ENCODE assay signal across 1 cellular context in genomic region chr1:156927215-156928042, GRCh38.
TF ChIP-seq lines count a peak whose summit lies in the region.

No MANE protein-coding gene starts in this region.

TF ChIP-seq in K562, 482 proteins besides CTCF, POLR2A, EP300 and RAD21 (continued from another document and continues in another):
- no peak for TF ChIP-seq SMARCA4 (IDR thresholded peaks at IDR 0.05)
- TF ChIP-seq TRIM24 (IDR thresholded peaks at IDR 0.05): no peak
- no peak for TF ChIP-seq MYBL2 (IDR thresholded peaks at IDR 0.05; ENCODE audit: low read depth)
- no peak for TF ChIP-seq MYBL2 (CRISPR knock-in tag; IDR thresholded peaks at IDR 0.05; ENCODE audit: borderline replicate concordance)
- TF ChIP-seq BRD9 (IDR thresholded peaks at IDR 0.05; ENCODE audit: low read depth, partially characterized antibody): no peak
- TF ChIP-seq DDX20 (tag; IDR thresholded peaks at IDR 0.05; ENCODE audit: low read depth): no peak
- TF ChIP-seq RBFOX2 (IDR thresholded peaks at IDR 0.05; ENCODE audit: low read depth, low read length): peak; percentile 50
- TF ChIP-seq CXXC5 (CRISPR knock-in tag; IDR thresholded peaks at IDR 0.05): peak; percentile 43; the same call in 1 of the 2 replicates
- no peak for TF ChIP-seq SNIP1 (IDR thresholded peaks at IDR 0.05; ENCODE audit: low read depth)
- TF ChIP-seq ZC3H4 (CRISPR knock-in tag; IDR thresholded peaks at IDR 0.05; ENCODE audit: borderline replicate concordance): no peak
- TF ChIP-seq POLR2G (IDR thresholded peaks at IDR 0.05; ENCODE audit: low read depth, low read length): peak; percentile 59; the same call in 1 of the 2 replicates
- no peak for TF ChIP-seq MEF2A (IDR thresholded peaks at IDR 0.05; ENCODE audit: control insufficient read depth, low read depth, low read length)
- TF ChIP-seq GATAD2B (IDR thresholded peaks at IDR 0.05; ENCODE audit: borderline replicate concordance): no peak
- TF ChIP-seq ZNF217 (CRISPR knock-in tag; IDR thresholded peaks at IDR 0.05): no peak
- TF ChIP-seq E2F5 (CRISPR knock-in tag; IDR thresholded peaks at IDR 0.05): no peak
- no peak for TF ChIP-seq ZNF324 (CRISPR knock-in tag; IDR thresholded peaks at IDR 0.05)
- no peak for TF ChIP-seq ZNF431 (CRISPR knock-in tag; IDR thresholded peaks at IDR 0.05)
- no peak for TF ChIP-seq MCM5 (IDR thresholded peaks at IDR 0.05; ENCODE audit: low read depth)
- peak; percentile 71; the same call in 1 of the 2 replicates for TF ChIP-seq SP1 (CRISPR knock-in tag; IDR thresholded peaks at IDR 0.05)
- no peak for TF ChIP-seq ZBTB43 (CRISPR knock-in tag; IDR thresholded peaks at IDR 0.05)
- no peak for TF ChIP-seq THAP12 (CRISPR knock-in tag; IDR thresholded peaks at IDR 0.05)
- no peak for TF ChIP-seq USF1 (CRISPR knock-in tag; IDR thresholded peaks at IDR 0.05)
- no peak for TF ChIP-seq FOXO4 (CRISPR knock-in tag; IDR thresholded peaks at IDR 0.05)
- TF ChIP-seq CREB1 (IDR thresholded peaks at IDR 0.05): no peak
- no peak for TF ChIP-seq CREB1 (CRISPR knock-in tag; IDR thresholded peaks at IDR 0.05)
- TF ChIP-seq NONO (IDR thresholded peaks at IDR 0.05; ENCODE audit: low read depth in 2 of 2, low read length in 1 of 2): 0 out of 4 replicates have a peak, but pooled peaks of 1 of the 2 experiments have one; percentile 20
- TF ChIP-seq ASH1L (IDR thresholded peaks at IDR 0.05; ENCODE audit: borderline replicate concordance, low read depth, partially characterized antibody): no peak
- TF ChIP-seq ZFP36 (IDR thresholded peaks at IDR 0.05; ENCODE audit: low read depth, low read length, partially characterized antibody): no peak
- TF ChIP-seq MAFK (IDR thresholded peaks at IDR 0.05; ENCODE audit: low read length): no peak
- TF ChIP-seq MIER1 (IDR thresholded peaks at IDR 0.05; ENCODE audit: low read depth): no peak
- no peak for TF ChIP-seq TRIM28 (IDR thresholded peaks at IDR 0.05)
- no peak for TF ChIP-seq PRDM10 (IDR thresholded peaks at IDR 0.05; ENCODE audit: partially characterized antibody)
- TF ChIP-seq BRCA1 (IDR thresholded peaks at IDR 0.05): no peak
- no peak for TF ChIP-seq BRCA1 (CRISPR knock-in tag; IDR thresholded peaks at IDR 0.05)
- no peak for TF ChIP-seq DIDO1 (tag; IDR thresholded peaks at IDR 0.05; ENCODE audit: low read depth)
- 0 out of 2 replicates have a peak, but pooled peaks have one; percentile 37 for TF ChIP-seq PREB (CRISPR knock-in tag; IDR thresholded peaks at IDR 0.05)
- TF ChIP-seq KAT7 (CRISPR knock-in tag; IDR thresholded peaks at IDR 0.05; ENCODE audit: borderline replicate concordance): no peak
- no peak for TF ChIP-seq SMAD4 (CRISPR knock-in tag; conservative IDR thresholded peaks at IDR 0.05)
- no peak for TF ChIP-seq ELF4 (CRISPR knock-in tag; IDR thresholded peaks at IDR 0.05)
- TF ChIP-seq NEUROD1 (IDR thresholded peaks at IDR 0.05; ENCODE audit: borderline replicate concordance, low read depth, low read length, partially characterized antibody): no peak
- no peak for TF ChIP-seq CUX1 (CRISPR knock-in tag; IDR thresholded peaks at IDR 0.05)
- peak; percentile 75; the same call in 1 of the 2 replicates for TF ChIP-seq ZNF263 (CRISPR knock-in tag; IDR thresholded peaks at IDR 0.05; ENCODE audit: borderline replicate concordance)
- TF ChIP-seq SFPQ (IDR thresholded peaks at IDR 0.05; ENCODE audit: low read depth, low read length): no peak
- no peak for TF ChIP-seq PTRF (tag; IDR thresholded peaks at IDR 0.05)
- TF ChIP-seq SETDB1 (IDR thresholded peaks at IDR 0.05; ENCODE audit: low read length): no peak
- no peak for TF ChIP-seq ZEB2 (IDR thresholded peaks at IDR 0.05)
- no peak for TF ChIP-seq ZNF561 (CRISPR knock-in tag; conservative IDR thresholded peaks at IDR 0.05)
